ENCODE assay signal across 2 cellular contexts in genomic region chr4:174702974-174703478, GRCh38.
TF ChIP-seq lines count a peak whose summit lies in the region.

No MANE protein-coding gene starts in this region.

TF ChIP-seq in A549, 52 proteins besides CTCF, POLR2A, EP300 and RAD21 (continued from another document):
- TF ChIP-seq TP53 (CRISPR knock-in tag; IDR thresholded peaks at IDR 0.05) = no peak
- no peak for TF ChIP-seq ZC3H11A (IDR thresholded peaks at IDR 0.05)
- no peak for TF ChIP-seq FOSL2 (IDR thresholded peaks at IDR 0.05)
- TF ChIP-seq FOSL2 (CRISPR knock-in tag; IDR thresholded peaks at IDR 0.05) = no peak
TF ChIP-seq in A549: peak in this region for 1.

TF ChIP-seq in HCT116, 20 proteins besides CTCF, POLR2A, EP300 and RAD21 (continued from another document):
- TF ChIP-seq REST (IDR thresholded peaks at IDR 0.05; ENCODE audit: low read depth) = no peak
- no peak for TF ChIP-seq FOSL1 (IDR thresholded peaks at IDR 0.05; ENCODE audit: low read depth)
- TF ChIP-seq EZH2phosphoT487 (IDR thresholded peaks at IDR 0.05; ENCODE audit: borderline replicate concordance) = no peak
- TF ChIP-seq EGR1 (IDR thresholded peaks at IDR 0.05; ENCODE audit: low read depth) = no peak
